12 cellular contexts compared by ENCODE assay signal in the genomic region with DNA sequence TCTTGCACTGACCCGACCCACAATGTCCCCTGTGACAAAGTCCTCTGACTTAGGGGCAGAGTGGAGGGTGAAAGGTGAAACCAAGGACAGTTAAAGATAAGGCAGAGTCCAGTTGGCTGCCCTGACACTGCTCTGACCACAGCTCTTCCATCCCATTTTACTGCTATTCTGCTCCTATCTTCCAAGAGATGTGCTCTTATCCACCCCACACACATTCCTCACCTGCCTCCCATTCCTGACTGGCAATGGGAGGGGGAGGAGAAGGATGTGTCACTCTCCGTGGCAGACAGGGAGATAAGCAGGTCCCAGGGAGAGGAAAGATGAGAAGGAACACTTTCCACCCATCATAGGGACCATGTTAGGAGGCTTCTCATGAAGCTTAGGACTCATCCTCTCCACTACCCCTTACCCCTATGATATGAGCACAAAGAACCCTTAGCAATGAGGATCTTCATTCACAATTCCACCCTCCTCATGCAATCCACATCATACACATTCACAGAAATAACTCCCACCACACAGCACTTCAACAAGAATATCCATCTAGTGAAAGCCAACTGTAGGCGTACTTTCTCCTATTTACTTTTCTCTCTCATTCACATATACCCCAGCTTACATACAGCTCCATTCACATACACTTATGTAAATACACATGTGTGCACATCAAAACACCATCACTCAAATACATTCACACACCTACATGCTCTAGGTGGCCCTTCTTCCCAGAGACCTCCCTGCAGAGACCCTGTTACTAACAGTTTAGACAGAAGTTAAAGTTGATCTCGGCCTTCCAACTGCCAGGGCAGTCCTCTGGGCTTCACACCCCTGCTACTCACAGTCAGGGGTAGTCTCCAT. TPM values are rescaled to one million over a fixed set of nuclear protein-coding genes. Genes with fewer than 3 reads are reported as not detected.
DNase-seq lines count a peak whose midpoint lies in the region; ATAC-seq, FAIRE-seq and TF ChIP-seq lines count a peak whose summit lies in the region.
"Had no signal": no experiment of that assay in that cellular context is flagged by ENCODE, and none has a peak within 500 bp of the region (broad histone marks: within the 10 kb centered on the region; RNA-seq: fewer than 3 reads in every experiment).

No MANE protein-coding gene starts in this region.

- ATAC-seq in heart right ventricle, result peak in 4 of 8 donors; percentile 3 to 47 (median 24)
- ATAC-seq in omental fat pad (ENCODE audit: low FRiP score), result peak; percentile 31
- no peak for ATAC-seq in GM19397 (IDR thresholded peaks at IDR 0.05; ENCODE audit: unreplicated experiment)
- ATAC-seq in GM21515 (IDR thresholded peaks at IDR 0.05; ENCODE audit: unreplicated experiment), result no peak
- ATAC-seq in stimulated activated naive CD8-positive, alpha-beta T cell treated with anti-CD3 and anti-CD28 coated beads, Interleukin-15, Interleukin-2, amounts not matched to agents 100 U/mL and 50 U/mL, for 24 hours, result no peak

- in situ Hi-C loops in HAP-1 (cut with MboI; ENCODE audit: low sequenced_read_pairs), result no loop called here

- H3K36me3 ChIP-seq in heart right ventricle (peaks cover 0 to 4% (median 0%) of the 10 kb centered on the region in 9 donors), HAP-1 (replicated peaks) (no peaks in the 10 kb centered on the region)

- DNase-seq in ELF-1 (ENCODE audit: low read depth, low spot score) (peak; percentile 56), RCC 7860 (ENCODE audit: low spot score) (peak; percentile 44), heart right ventricle (no peak), omental fat pad (ENCODE audit: low spot score) (no peak), HAP-1 (ENCODE audit: low spot score in 2 of 2) (no peak)
- no peak for DNase-seq in stimulated activated naive CD8-positive, alpha-beta T cell treated with anti-CD3 and anti-CD28 coated beads, Interleukin-15, Interleukin-2, amounts not matched to agents 100 U/mL and 50 U/mL, for 24 hours
- DNase-seq: NCI-H526 treated with DMSO at 0.1 percent for 48 hours had no signal

- no peaks in the 10 kb centered on the region for H3K27me3 ChIP-seq in heart right ventricle
- H3K27me3 ChIP-seq in HAP-1 (ENCODE audit: low read depth), result no peaks in the 10 kb centered on the region

- FAIRE-seq in RCC 7860 (lab: Jason Lieb, UNC), result no peak

- TF ChIP-seq CTCF in heart right ventricle (IDR thresholded peaks at IDR 0.05), result no peak
- TF ChIP-seq CTCF in omental fat pad (IDR thresholded peaks at IDR 0.05), result no peak

- 34 to 45% methylated on average over 4 of the region's 4 CpGs for WGBS in heart right ventricle, 2 donors

- peak overlapping the region; percentile 73 to 97 (median 88) for H3K27ac ChIP-seq in heart right ventricle

- no peaks in the 10 kb centered on the region for H3K9me3 ChIP-seq in heart right ventricle
- H3K9me3 ChIP-seq in HAP-1, result no peaks in the 10 kb centered on the region

- peak overlapping the region; percentile 12 to 87 (median 61) for H3K4me3 ChIP-seq in heart right ventricle
- H3K4me3 ChIP-seq in HAP-1, result no peak overlapping the region

- H3K4me1 ChIP-seq in heart right ventricle, result peaks cover 7 to 59% (median 32%) of the 10 kb centered on the region in 9 donors
- H3K4me1 ChIP-seq in HAP-1, result no peaks in the 10 kb centered on the region

- intact Hi-C loops in heart right ventricle (cut with DNase I), result loop anchor here in 2 of 10 donors (5.0 kb wide), 1 partner anchor 83 kb away; no protein-coding TSS in a partner anchor

RNA-seq across cellular contexts. Expression of gene SYNPO2L, which starts 6.6 kb away (rescaled TPM):
- total RNA-seq in heart right ventricle (100 to 1,000 TPM; 120 to 833 (median 469) TPM), omental fat pad (under 1 TPM in 1 of 4 donors, not detected in 3; 0.13 TPM)
- 100 to 1,000 TPM in 1 of 2 donors, 10 to 100 TPM in 1; 61.6 to 147 TPM for polyA plus RNA-seq in heart right ventricle
- total RNA-seq: activated CD8-positive, alpha-beta memory T cell treated with anti-CD3 and anti-CD28 coated beads for 36 hours; epithelial cell of proximal tubule; pulmonary artery endothelial cell had no signal

RNA-seq across cellular contexts. Expression of gene MYOZ1, which starts 7.9 kb away (rescaled TPM):
- total RNA-seq in heart right ventricle, result 1 to 10 TPM in 5 of 10 donors, under 1 TPM in 5; 0.41 to 3.4 (median 0.98) TPM
- polyA plus RNA-seq in heart right ventricle, result under 1 TPM; 0.51 to 0.54 TPM
- total RNA-seq in omental fat pad, result 1 to 10 TPM in 2 of 4 donors, under 1 TPM in 1, not detected in 1; 0.82 to 1.9 (median 1.6) TPM
- total RNA-seq: activated CD8-positive, alpha-beta memory T cell treated with anti-CD3 and anti-CD28 coated beads for 36 hours; pulmonary artery endothelial cell had no signal

RNA-seq across cellular contexts. Expression of gene AGAP5, which starts 48.7 kb away (rescaled TPM):
- total RNA-seq in heart right ventricle (1 to 10 TPM; 2.4 to 4.2 (median 3.4) TPM), omental fat pad (1 to 10 TPM; 4.3 to 8.8 (median 5.4) TPM)
- polyA plus RNA-seq in heart right ventricle, result 10 to 100 TPM in 1 of 2 donors, 1 to 10 TPM in 1; 1.8 to 15.1 TPM

RNA-seq across cellular contexts. Expression of gene USP54, which starts 58.1 kb away (rescaled TPM):
- 10 to 100 TPM; 14.5 to 34.5 (median 19.4) TPM for total RNA-seq in heart right ventricle
- 10 to 100 TPM in 1 of 2 donors, 1 to 10 TPM in 1; 7.9 to 16.3 TPM for polyA plus RNA-seq in heart right ventricle
- 10 to 100 TPM in 3 of 4 donors, 1 to 10 TPM in 1; 9.2 to 28.1 (median 20.2) TPM for total RNA-seq in omental fat pad

Comparison
In these comparisons a context has a peak if more than half of its experiments do, and no peak if none do; other contexts are left out.
1. DNase-seq: peak in ELF-1 (single experiment) and RCC 7860 (single experiment); none in heart right ventricle (0 of 2), omental fat pad (single experiment), HAP-1 (0 of 2) and stimulated activated naive CD8-positive, alpha-beta T cell treated with anti-CD3 and anti-CD28 coated beads, Interleukin-15, Interleukin-2, amounts not matched to agents 100 U/mL and 50 U/mL, for 24 hours (single experiment).
2. RNA of gene SYNPO2L, which starts 6.6 kb away (total RNA-seq): 120 to 833 TPM in heart right ventricle; 0.13 TPM in omental fat pad; every median in the first group is over 100 times any median in the second.